Comparison of ENCODE assay signal across 3 cellular contexts in genomic region chr7:98534493-98534892, GRCh38.
TF ChIP-seq lines count a peak whose summit lies in the region.

No MANE protein-coding gene starts in this region.

TF ChIP-seq in HepG2, 621 proteins besides CTCF, POLR2A, EP300 and RAD21:
- TF ChIP-seq JUND (CRISPR knock-in tag; IDR thresholded peaks at IDR 0.05) (no peak), CEBPB (IDR thresholded peaks at IDR 0.05; ENCODE audit: borderline replicate concordance, low read depth, low read length) (peak; percentile 54; the same call in 1 of the 2 replicates)

TF ChIP-seq in IMR-90, 13 proteins besides CTCF, POLR2A, EP300 and RAD21:
- TF ChIP-seq CEBPB (IDR thresholded peaks at IDR 0.05; ENCODE audit: low read depth, low read length): 0 out of 2 replicates have a peak, but pooled peaks have one; percentile 14
- TF ChIP-seq MAFK (IDR thresholded peaks at IDR 0.05; ENCODE audit: low read depth, low read length): no peak

TF ChIP-seq in H1, 55 proteins besides CTCF, POLR2A, EP300 and RAD21:
- TF ChIP-seq TBP (IDR thresholded peaks at IDR 0.05; ENCODE audit: low read depth, low read length) (no peak), RNF2 (IDR thresholded peaks at IDR 0.05; ENCODE audit: borderline replicate concordance, low read depth, low read length, missing control alignments, poor library complexity, severe bottlenecking) (no peak), TCF12 (IDR thresholded peaks at IDR 0.05; ENCODE audit: low read depth, low read length) (no peak), CEBPB (IDR thresholded peaks at IDR 0.05; ENCODE audit: low read depth, low read length) (peak; percentile 22; the same call in 1 of the 2 replicates), CBX8 (IDR thresholded peaks at IDR 0.05; ENCODE audit: borderline replicate concordance, low read depth, low read length) (no peak), RBBP5 (IDR thresholded peaks at IDR 0.05; ENCODE audit: borderline replicate concordance, low read depth, low read length) (no peak), BCL11A (IDR thresholded peaks at IDR 0.05; ENCODE audit: low read depth in 2 of 2, low read length in 2 of 2) (no peak), CTBP2 (IDR thresholded peaks at IDR 0.05; ENCODE audit: borderline replicate concordance, insufficient read depth, insufficient read length, low read length) (no peak)
- TF ChIP-seq, protein P1, sequence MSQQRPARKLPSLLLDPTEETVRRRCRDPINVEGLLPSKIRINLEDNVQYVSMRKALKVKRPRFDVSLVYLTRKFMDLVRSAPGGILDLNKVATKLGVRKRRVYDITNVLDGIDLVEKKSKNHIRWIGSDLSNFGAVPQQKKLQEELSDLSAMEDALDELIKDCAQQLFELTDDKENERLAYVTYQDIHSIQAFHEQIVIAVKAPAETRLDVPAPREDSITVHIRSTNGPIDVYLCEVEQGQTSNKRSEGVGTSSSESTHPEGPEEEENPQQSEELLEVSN (IDR thresholded peaks at IDR 0.05): no peak
TF ChIP-seq in H1: peak in this region for 1.
